ENCODE assay signal across 27 cellular contexts in the genomic region with DNA sequence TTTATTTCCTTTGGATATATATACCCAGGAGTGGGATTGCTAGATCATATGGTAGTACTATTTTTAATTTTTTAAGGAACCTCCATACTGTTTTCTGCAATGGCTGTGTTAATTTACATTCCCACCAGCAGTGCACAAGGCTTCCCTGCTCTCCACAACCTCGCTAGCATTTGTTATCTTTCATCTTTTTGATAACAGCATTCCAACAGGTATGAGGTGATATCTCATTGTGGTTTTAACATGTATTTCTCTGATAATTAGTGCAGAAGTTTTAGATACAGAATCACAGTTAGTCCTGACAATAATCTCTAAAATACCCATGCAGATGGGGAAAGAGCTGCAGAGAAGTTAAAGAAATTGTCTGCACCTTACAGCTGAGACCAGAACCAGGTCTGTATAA. TPM values are rescaled to one million over a fixed set of nuclear protein-coding genes. Genes with fewer than 3 reads are reported as not detected.
"Had no signal": no experiment of that assay in that cellular context is flagged by ENCODE, and none has a peak within 500 bp of the region (broad histone marks: within the 10 kb centered on the region; RNA-seq: fewer than 3 reads in every experiment).

No MANE protein-coding gene starts in this region.

- H3K27ac ChIP-seq: coronary artery, dorsolateral prefrontal cortex, epithelial cell of prostate, esophagus squamous epithelium, gastrocnemius medialis, heart right ventricle, left lung, lower lobe of right lung had no signal

- H3K36me3 Mint-ChIP-seq: naive thymus-derived CD4-positive, alpha-beta T cell had no signal

- H3K9me3 Mint-ChIP-seq: naive thymus-derived CD4-positive, alpha-beta T cell had no signal

- ATAC-seq: esophagus mucosa; gastrocnemius medialis; heart right ventricle; left cardiac atrium; left ventricle myocardium superior; naive thymus-derived CD4-positive, alpha-beta T cell had no signal

- H3K4me1 ChIP-seq: gastrocnemius medialis had no signal

- H3K4me3 ChIP-seq: coronary artery, dorsolateral prefrontal cortex, esophagus squamous epithelium, gastrocnemius medialis, heart right ventricle, left lung, lower lobe of right lung had no signal

- H3K27ac Mint-ChIP-seq: naive thymus-derived CD4-positive, alpha-beta T cell had no signal

- DNase-seq: dorsolateral prefrontal cortex; effector CD4-positive, alpha-beta T cell; effector memory CD4-positive, alpha-beta T cell; esophagus squamous epithelium; gastrocnemius medialis; glutamatergic neuron; head of caudate nucleus; heart right ventricle; hippocampal formation; left cardiac atrium; left lung; left ventricle myocardium superior; lower lobe of right lung; midbrain; naive thymus-derived CD4-positive, alpha-beta T cell had no signal

- H3K36me3 ChIP-seq: esophagus squamous epithelium, gastrocnemius medialis, heart right ventricle, left lung, lower lobe of right lung had no signal

- FAIRE-seq: colon, endometrium, islet of Langerhans had no signal

- H3K27me3 ChIP-seq: dorsolateral prefrontal cortex, esophagus squamous epithelium, gastrocnemius medialis, left lung had no signal

RNA-seq across cellular contexts. Expression of a gene that starts 35.5 kb away (rescaled TPM):
- total RNA-seq: dermis blood vessel endothelial cell, gastrocnemius medialis, glomerular endothelial cell, kidney epithelial cell, left cardiac atrium, left ventricle myocardium superior, lower leg skin, lung microvascular endothelial cell had no signal
- polyA plus RNA-seq: heart right ventricle; keratinocyte; naive thymus-derived CD4-positive, alpha-beta T cell had no signal
